Comparison of ENCODE assay signal across 1 cellular context in genomic region chr1:231861541-231862481, GRCh38.
TF ChIP-seq lines count a peak whose summit lies in the region.

No MANE protein-coding gene starts in this region.

TF ChIP-seq in WTC11, 78 proteins besides CTCF, POLR2A, EP300 and RAD21 (continued from another document):
- TF ChIP-seq ZNF671 (CRISPR knock-in tag; IDR thresholded peaks at IDR 0.05) (no peak), PRRX2 (CRISPR knock-in tag; IDR thresholded peaks at IDR 0.05) (no peak)
